ENCODE assay signal across 22 cellular contexts in genomic region chrX:67568769-67569168, GRCh38. TPM values are rescaled to one million over a fixed set of nuclear protein-coding genes. Genes with fewer than 3 reads are reported as not detected.
DNase-seq lines count a peak whose midpoint lies in the region; ATAC-seq and TF ChIP-seq lines count a peak whose summit lies in the region.
"Had no signal": no experiment of that assay in that cellular context is flagged by ENCODE, and none has a peak within 500 bp of the region (broad histone marks: within the 10 kb centered on the region; RNA-seq: fewer than 3 reads in every experiment).

No MANE protein-coding gene starts in this region.

- intact Hi-C loops in left ventricle myocardium inferior (cut with micrococcal nuclease) (no loop called here), right lobe of liver (cut with DNase I) (no loop called here)

- H3K27ac ChIP-seq in 22Rv1 (peak overlapping the region; percentile 98), left ventricle myocardium inferior (replicated peaks) (peak overlapping the region; percentile 66), right lobe of liver (peak overlapping the region in 1 of 3 donors; percentile 20), Karpas-422 (ENCODE audit: low read length) (no peak overlapping the region)
- H3K27ac ChIP-seq: BLaER1 treated with 17β-estradiol and CSF1 and Interleukin-3, amounts not matched to agents 10 nM and 100 nM had no signal

- H2AFZ ChIP-seq in Karpas-422 (ENCODE audit: low read length): no peak overlapping the region

- H3K4me1 Mint-ChIP-seq in HFFc6 (ENCODE audit: low read depth): peaks cover 60% of the 10 kb centered on the region
- no peaks in the 10 kb centered on the region for H3K4me1 Mint-ChIP-seq in activated T-cell treated with anti-CD3 and anti-CD28 coated beads, Interleukin-2, amount 50 U/mL, for 24 hours (ENCODE audit: low read depth)
- H3K4me1 Mint-ChIP-seq: IgD-negative memory B cell had no signal

- peak overlapping the region; percentile 50 for H3K4me3 ChIP-seq in left ventricle myocardium inferior
- H3K4me3 ChIP-seq in right lobe of liver: no peak overlapping the region
- H3K4me3 ChIP-seq in Karpas-422 (ENCODE audit: low read length): no peak overlapping the region
- H3K4me3 ChIP-seq: BLaER1 treated with 17β-estradiol and CSF1 and Interleukin-3, amounts not matched to agents 10 nM and 100 nM; GM12878 had no signal

- no peaks in the 10 kb centered on the region for H4K20me1 ChIP-seq in Karpas-422 (ENCODE audit: insufficient read depth, low read depth, low read length)

- no peak overlapping the region for H3K9ac ChIP-seq in Karpas-422 (ENCODE audit: low read length)
- H3K9ac ChIP-seq: BLaER1 treated with 17β-estradiol and CSF1 and Interleukin-3, amounts not matched to agents 10 nM and 100 nM; SK-N-SH had no signal

- H3K79me2 ChIP-seq in Karpas-422 (ENCODE audit: low read length): no peaks in the 10 kb centered on the region

- peaks cover 7% of the 10 kb centered on the region; the same call in 1 of the 2 replicates for H3K36me3 Mint-ChIP-seq in HFFc6 (ENCODE audit: low read depth)
- no peaks in the 10 kb centered on the region for H3K36me3 Mint-ChIP-seq in activated T-cell treated with anti-CD3 and anti-CD28 coated beads, Interleukin-2, amount 50 U/mL, for 24 hours (ENCODE audit: low read depth)
- H3K36me3 Mint-ChIP-seq: CD8-positive, alpha-beta T cell; IgD-negative memory B cell had no signal

- DNase-seq in HFFc6: no peak
- DNase-seq in left ventricle myocardium inferior: no peak
- DNase-seq in right lobe of liver: peak in 2 of 3 donors; percentile 46 to 53
- DNase-seq in activated T-cell treated with anti-CD3 and anti-CD28 coated beads, Interleukin-2, amount 50 U/mL, for 24 hours: no peak
- DNase-seq in NK-92 (lab: John Stamatoyannopoulos, UW; ENCODE audit: unreplicated experiment): no peak
- DNase-seq in Karpas-422: no peak
- DNase-seq: CD8-positive, alpha-beta T cell; DMS53; EL; MM.1S; NCI-H1092 treated with DMSO at 0.1 percent for 48 hours; NCI-H146; NCI-H2081 treated with DMSO at 0.1 percent for 48 hours; NCI-H774; OCI-M1; SHP77 treated with DMSO at 0.1 percent for 48 hours; SK-N-SH had no signal

- H3K27me3 Mint-ChIP-seq in HFFc6 (ENCODE audit: insufficient read depth): no peaks in the 10 kb centered on the region
- H3K27me3 Mint-ChIP-seq in activated T-cell treated with anti-CD3 and anti-CD28 coated beads, Interleukin-2, amount 50 U/mL, for 24 hours: peaks cover 59% of the 10 kb centered on the region

- H3K4me1 ChIP-seq in left ventricle myocardium inferior (no peaks in the 10 kb centered on the region), right lobe of liver (peaks cover 0 to 11% (median 6%) of the 10 kb centered on the region in 4 donors), Karpas-422 (ENCODE audit: low read length) (no peaks in the 10 kb centered on the region)

- H3K9me3 ChIP-seq in left ventricle myocardium inferior (replicated peaks): no peaks in the 10 kb centered on the region
- no peaks in the 10 kb centered on the region for H3K9me3 ChIP-seq in right lobe of liver
- H3K9me3 ChIP-seq in Karpas-422 (ENCODE audit: low read length): no peaks in the 10 kb centered on the region
- H3K9me3 ChIP-seq: BLaER1 treated with 17β-estradiol and CSF1 and Interleukin-3, amounts not matched to agents 10 nM and 100 nM; SK-N-SH had no signal

- H3K36me3 ChIP-seq in left ventricle myocardium inferior: no peaks in the 10 kb centered on the region
- H3K36me3 ChIP-seq in right lobe of liver: no peaks in the 10 kb centered on the region
- H3K36me3 ChIP-seq in Karpas-422 (ENCODE audit: insufficient read depth, low read length): no peaks in the 10 kb centered on the region

- H3K9me3 Mint-ChIP-seq in HFFc6: no peaks in the 10 kb centered on the region
- H3K9me3 Mint-ChIP-seq in activated T-cell treated with anti-CD3 and anti-CD28 coated beads, Interleukin-2, amount 50 U/mL, for 24 hours: no peaks in the 10 kb centered on the region
- H3K9me3 Mint-ChIP-seq: CD8-positive, alpha-beta T cell; IgD-negative memory B cell had no signal

- peak overlapping the region; percentile 54 for H3K4me3 Mint-ChIP-seq in HFFc6
- no peak overlapping the region for H3K4me3 Mint-ChIP-seq in activated T-cell treated with anti-CD3 and anti-CD28 coated beads, Interleukin-2, amount 50 U/mL, for 24 hours
- H3K4me3 Mint-ChIP-seq: CD8-positive, alpha-beta T cell; IgD-negative memory B cell had no signal

- 43% methylated on average over 4 of the region's 5 CpGs for WGBS in right lobe of liver (ENCODE audit: insufficient coverage, low coverage, low lambda C conversion rate, missing lambda C conversion rate)

- no peaks in the 10 kb centered on the region for H3K9me2 ChIP-seq in Karpas-422 (replicated peaks; ENCODE audit: insufficient read depth, low read length)
- H3K9me2 ChIP-seq: SK-N-SH had no signal

- no peaks in the 10 kb centered on the region for H3K27me3 ChIP-seq in left ventricle myocardium inferior (ENCODE audit: low read depth)
- no peaks in the 10 kb centered on the region for H3K27me3 ChIP-seq in right lobe of liver
- H3K27me3 ChIP-seq in Karpas-422 (ENCODE audit: low read length): no peaks in the 10 kb centered on the region
- H3K27me3 ChIP-seq: BLaER1 treated with 17β-estradiol and CSF1 and Interleukin-3, amounts not matched to agents 10 nM and 100 nM had no signal

- no peak overlapping the region for H3K4me2 ChIP-seq in Karpas-422 (ENCODE audit: low read depth, low read length, poor library complexity, severe bottlenecking)
- H3K4me2 ChIP-seq: BLaER1 treated with 17β-estradiol and CSF1 and Interleukin-3, amounts not matched to agents 10 nM and 100 nM; SK-N-SH had no signal

- no peak for TF ChIP-seq CTCF in 22Rv1 (IDR thresholded peaks at IDR 0.05)
- TF ChIP-seq CTCF in HFFc6 (IDR thresholded peaks at IDR 0.05): no peak
- TF ChIP-seq CTCF in left ventricle myocardium inferior (IDR thresholded peaks at IDR 0.05; ENCODE audit: borderline replicate concordance): no peak
- no peak for TF ChIP-seq CTCF in right lobe of liver (IDR thresholded peaks at IDR 0.05)

- peak overlapping the region; percentile 63 for H3K27ac Mint-ChIP-seq in HFFc6
- no peak overlapping the region for H3K27ac Mint-ChIP-seq in activated T-cell treated with anti-CD3 and anti-CD28 coated beads, Interleukin-2, amount 50 U/mL, for 24 hours
- H3K27ac Mint-ChIP-seq: CD8-positive, alpha-beta T cell; IgD-negative memory B cell had no signal

- no peak for TF ChIP-seq POLR2A in right lobe of liver (IDR thresholded peaks at IDR 0.05)

- ATAC-seq in right lobe of liver (peak; percentile 61 to 85 (median 71)), HG03045 (IDR thresholded peaks at IDR 0.05; ENCODE audit: unreplicated experiment) (no peak)
- ATAC-seq: CD8-positive, alpha-beta T cell; GM12878 had no signal

RNA-seq across cellular contexts. Expression of gene AR, which starts 24.9 kb away (rescaled TPM):
- 10 to 100 TPM; 12.2 to 18.2 (median 15.5) TPM for total RNA-seq in HFFc6 (2021; fragmentation: NEBNext Ultra II Directional; extraction: Animal tissue kit (Norgen Biotek cat#: 25700))
- total RNA-seq in left ventricle myocardium inferior (18.4 TPM), right lobe of liver (10 to 100 TPM; 18.5 to 77.5 (median 47.3) TPM)
- 0.25 and 1.5 TPM in 2 replicates for total RNA-seq in Karpas-422 (2014; rRNA removed; shearing (Covaris generic); ENCODE audit: low replicate concordance)
- total RNA-seq: CD8-positive, alpha-beta T cell; GM12878 had no signal

Comparison
In these comparisons a context has a peak if more than half of its experiments do, and no peak if none do; other contexts are left out.
1. DNase-seq: peak in right lobe of liver (2 of 3); none in HFFc6 (single experiment), left ventricle myocardium inferior (single experiment), activated T-cell treated with anti-CD3 and anti-CD28 coated beads, Interleukin-2, amount 50 U/mL, for 24 hours (single experiment), NK-92 (single experiment) and Karpas-422 (single experiment).